In genomic region chr20:25282796-25283195, GRCh38 we compare ENCODE assay signal across 1 cellular context.
TF ChIP-seq lines count a peak whose summit lies in the region.

No MANE protein-coding gene starts in this region.

TF ChIP-seq in HepG2, 621 proteins besides CTCF, POLR2A, EP300 and RAD21:
- TF ChIP-seq PHF5A (CRISPR knock-in tag; IDR thresholded peaks at IDR 0.05; ENCODE audit: low read depth, unreplicated experiment) (no peak), ZNF3 (CRISPR knock-in tag; IDR thresholded peaks at IDR 0.05) (no peak), ZBTB7B (CRISPR knock-in tag; IDR thresholded peaks at IDR 0.05) (no peak), PHF20 (CRISPR knock-in tag; IDR thresholded peaks at IDR 0.05) (no peak), ZNF10 (CRISPR knock-in tag; IDR thresholded peaks at IDR 0.05; ENCODE audit: borderline replicate concordance, low read depth) (no peak), ZEB1 (IDR thresholded peaks at IDR 0.05; ENCODE audit: insufficient replicate concordance, low read depth) (no peak), ZNF552 (CRISPR knock-in tag; IDR thresholded peaks at IDR 0.05; ENCODE audit: borderline replicate concordance) (no peak), ZNF746 (CRISPR knock-in tag; IDR thresholded peaks at IDR 0.05) (no peak), POGK (CRISPR knock-in tag; conservative IDR thresholded peaks at IDR 0.05) (no peak), THAP11 (CRISPR knock-in tag; IDR thresholded peaks at IDR 0.05) (no peak), REPIN1 (CRISPR knock-in tag; IDR thresholded peaks at IDR 0.05; ENCODE audit: borderline replicate concordance, low read depth) (no peak), KAT7 (CRISPR knock-in tag; IDR thresholded peaks at IDR 0.05; ENCODE audit: borderline replicate concordance) (no peak)
- TF ChIP-seq, protein P1, sequence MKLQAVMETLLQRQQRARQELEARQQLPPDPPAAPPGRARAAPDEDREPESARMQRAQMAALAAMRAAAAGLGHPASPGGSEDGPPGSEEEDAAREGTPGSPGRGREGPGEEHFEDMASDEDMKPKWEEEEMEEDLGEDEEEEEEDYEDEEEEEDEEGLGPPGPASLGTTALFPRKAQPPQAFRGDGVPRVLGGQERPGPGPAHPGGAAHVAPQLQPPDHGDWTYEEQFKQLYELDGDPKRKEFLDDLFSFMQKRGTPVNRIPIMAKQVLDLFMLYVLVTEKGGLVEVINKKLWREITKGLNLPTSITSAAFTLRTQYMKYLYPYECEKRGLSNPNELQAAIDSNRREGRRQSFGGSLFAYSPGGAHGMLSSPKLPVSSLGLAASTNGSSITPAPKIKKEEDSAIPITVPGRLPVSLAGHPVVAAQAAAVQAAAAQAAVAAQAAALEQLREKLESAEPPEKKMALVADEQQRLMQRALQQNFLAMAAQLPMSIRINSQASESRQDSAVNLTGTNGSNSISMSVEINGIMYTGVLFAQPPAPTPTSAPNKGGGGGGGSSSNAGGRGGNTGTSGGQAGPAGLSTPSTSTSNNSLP (IDR thresholded peaks at IDR 0.05; ENCODE audit: low read depth, low read length) = no peak
- TF ChIP-seq, protein P2, sequence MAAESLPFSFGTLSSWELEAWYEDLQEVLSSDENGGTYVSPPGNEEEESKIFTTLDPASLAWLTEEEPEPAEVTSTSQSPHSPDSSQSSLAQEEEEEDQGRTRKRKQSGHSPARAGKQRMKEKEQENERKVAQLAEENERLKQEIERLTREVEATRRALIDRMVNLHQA (CRISPR knock-in tag; IDR thresholded peaks at IDR 0.05) = no peak
